ENCODE assay signal across 17 cellular contexts in genomic region chr21:39124852-39125251, GRCh38. TPM values are rescaled to one million over a fixed set of nuclear protein-coding genes. Genes with fewer than 3 reads are reported as not detected.
DNase-seq lines count a peak whose midpoint lies in the region; ATAC-seq and TF ChIP-seq lines count a peak whose summit lies in the region.
"Had no signal": no experiment of that assay in that cellular context is flagged by ENCODE, and none has a peak within 500 bp of the region (broad histone marks: within the 10 kb centered on the region; RNA-seq: fewer than 3 reads in every experiment).

No MANE protein-coding gene starts in this region.

- H3K36me3 ChIP-seq in ascending aorta (no peaks in the 10 kb centered on the region), heart left ventricle (no peaks in the 10 kb centered on the region), mucosa of descending colon (ENCODE audit: low read depth) (no peaks in the 10 kb centered on the region), uterus (no peaks in the 10 kb centered on the region)

- peaks cover 0 to 21% of the 10 kb centered on the region in 2 donors for H3K9me3 ChIP-seq in ascending aorta
- H3K9me3 ChIP-seq in heart left ventricle: peaks cover 0 to 23% (median 9%) of the 10 kb centered on the region in 12 donors
- H3K9me3 ChIP-seq in mucosa of descending colon: no peaks in the 10 kb centered on the region
- peaks cover 0 to 5% of the 10 kb centered on the region in 2 donors for H3K9me3 ChIP-seq in uterus

- intact Hi-C loops in ascending aorta (cut with DNase I) (loop anchor here (5.0 to 10.0 kb wide), 2 partner anchors 38 to 200 kb away; no protein-coding TSS in a partner anchor), heart left ventricle (cut with DNase I) (loop anchor here in 9 of 10 donors (1.0 to 10.0 kb wide), 9 partner anchors 20 to 391 kb away; partner anchors contain the start of gene ETS2 (in 4 of the 9)), mucosa of descending colon (cut with DNase I, micrococcal nuclease) (loop anchor here (10.0 kb wide), 2 partner anchors 320 to 620 kb away; partner anchors contain the start of gene ETS2 (in 1 of the 2)), uterus (cut with DNase I; ENCODE audit: low total_unique reads) (loop anchor here (5.0 kb wide), 2 partner anchors 318 to 393 kb away; partner anchors contain the start of gene ETS2)

- WGBS in heart left ventricle, 4 donors: 22 to 43% (median 31%) methylated on average over 6 of the region's 6 CpGs

- no peak for TF ChIP-seq POLR2A in heart left ventricle (IDR thresholded peaks at IDR 0.05)
- no peak for TF ChIP-seq POLR2A in uterus (IDR thresholded peaks at IDR 0.05)

- ATAC-seq in heart left ventricle (peak; percentile 38 to 59 (median 44)), mucosa of descending colon (peak; percentile 13), HG02588 (IDR thresholded peaks at IDR 0.05; ENCODE audit: unreplicated experiment) (no peak)
- ATAC-seq: activated CD4-positive, alpha-beta T cell treated with anti-CD3 and anti-CD28 coated beads for 36 hours had no signal

- TF ChIP-seq CTCF in ascending aorta (IDR thresholded peaks at IDR 0.05): no peak
- TF ChIP-seq CTCF in heart left ventricle (IDR thresholded peaks at IDR 0.05): no peak
- no peak for TF ChIP-seq CTCF in mucosa of descending colon (IDR thresholded peaks at IDR 0.05)
- TF ChIP-seq CTCF in uterus (IDR thresholded peaks at IDR 0.05): no peak

- no peak for DNase-seq in ascending aorta (ENCODE audit: low spot score in 2 of 2)
- DNase-seq in heart left ventricle: peak in 1 of 5 donors; percentile 37
- DNase-seq in mucosa of descending colon: no peak
- DNase-seq in uterus: no peak
- DNase-seq in stimulated activated CD4-positive, alpha-beta T cell treated with anti-CD3 and anti-CD28 coated beads, Interleukin-15, amount 100 ng/mL, for 24 hours: no peak
- DNase-seq in OCI-M2 (lab: John Stamatoyannopoulos, UW; ENCODE audit: unreplicated experiment): no peak
- DNase-seq: activated CD4-positive, alpha-beta T cell treated with anti-CD3 and anti-CD28 coated beads for 36 hours; activated gamma-delta T cell treated with Interleukin-2 at 50 U/mL for 16 hours; activated T-cell treated with anti-CD3 and anti-CD28 coated beads, Interleukin-2, amount 50 U/mL, for 1 hour; islet precursor cell; mammary epithelial cell; NCI-H1048; NCI-H1694 treated with DMSO at 0.1 percent for 48 hours; NCI-H510A; posterior cingulate gyrus had no signal

- H3K27ac ChIP-seq in ascending aorta (peak overlapping the region; percentile 58 to 81), heart left ventricle (peak overlapping the region in 7 of 12 donors; percentile 9 to 72 (median 49)), uterus (peak overlapping the region; percentile 28)

- H3K4me3 ChIP-seq in ascending aorta: no peak overlapping the region
- no peak overlapping the region for H3K4me3 ChIP-seq in heart left ventricle
- H3K4me3 ChIP-seq in mucosa of descending colon: no peak overlapping the region
- no peak overlapping the region for H3K4me3 ChIP-seq in uterus
- H3K4me3 ChIP-seq: GM23338 had no signal

- H3K27me3 ChIP-seq in ascending aorta (no peaks in the 10 kb centered on the region), heart left ventricle (no peaks in the 10 kb centered on the region), uterus (no peaks in the 10 kb centered on the region)

- H3K4me1 ChIP-seq in ascending aorta (peaks cover 0 to 5% of the 10 kb centered on the region in 2 donors), heart left ventricle (peaks cover 0 to 19% (median 7%) of the 10 kb centered on the region in 12 donors), mucosa of descending colon (ENCODE audit: low read depth) (no peaks in the 10 kb centered on the region), uterus (peaks cover 0 to 6% of the 10 kb centered on the region in 2 donors)

RNA-seq across cellular contexts. Expression of gene PSMG1, which starts 58.4 kb away (rescaled TPM):
- 25.4 TPM for total RNA-seq in ascending aorta
- 10 to 100 TPM; 12.0 to 31.6 (median 25.3) TPM for total RNA-seq in heart left ventricle
- polyA plus RNA-seq in heart left ventricle: 10 to 100 TPM; 34.5 to 35.2 TPM
- 10 to 100 TPM; 24.3 to 48.1 (median 36.2) TPM for total RNA-seq in mucosa of descending colon
- 10 to 100 TPM; 21.0 to 33.8 (median 23.4) TPM for total RNA-seq in uterus
